In genomic region chr22:30564045-30564765, GRCh38 we compare ENCODE assay signal across 2 cellular contexts.
A peak's percentile ranks its signal among the peaks of the same experiment; 100 is the strongest.
TF ChIP-seq lines count a peak whose summit lies in the region.

No MANE protein-coding gene starts in this region.

TF ChIP-seq in SK-N-SH, 30 proteins besides CTCF, POLR2A, EP300 and RAD21 (continued from another document):
- TF ChIP-seq SMC3 (IDR thresholded peaks at IDR 0.05; ENCODE audit: low read depth, low read length): no peak
- peak; percentile 30; the same call in 1 of the 2 replicates for TF ChIP-seq GATA2 (CRISPR knock-in tag; IDR thresholded peaks at IDR 0.05)
- no peak for TF ChIP-seq USF2 (IDR thresholded peaks at IDR 0.05; ENCODE audit: borderline replicate concordance, low read depth, low read length)
- no peak for TF ChIP-seq YY1 (IDR thresholded peaks at IDR 0.05; ENCODE audit: low read depth)

TF ChIP-seq in SK-N-SH treated with all-trans-retinoic acid at 6 μM for 48 hours, 23 proteins besides CTCF, POLR2A, EP300 and RAD21 (continued from another document):
- TF ChIP-seq TSHZ2 (CRISPR knock-in tag; IDR thresholded peaks at IDR 0.05) (no peak), CREB5 (CRISPR knock-in tag; IDR thresholded peaks at IDR 0.05; ENCODE audit: low read depth) (no peak), OSR1 (CRISPR knock-in tag; IDR thresholded peaks at IDR 0.05) (no peak), CSDC2 (CRISPR knock-in tag; IDR thresholded peaks at IDR 0.05) (no peak), ZC3H10 (CRISPR knock-in tag; IDR thresholded peaks at IDR 0.05) (no peak), ZNF565 (CRISPR knock-in tag; conservative IDR thresholded peaks at IDR 0.05; ENCODE audit: low read depth) (no peak)
